ENCODE assay signal across 14 cellular contexts in genomic region chr1:187634940-187635339, GRCh38.
"Had no signal": no experiment of that assay in that cellular context is flagged by ENCODE, and none has a peak within 500 bp of the region (broad histone marks: within the 10 kb centered on the region; RNA-seq: fewer than 3 reads in every experiment).

No MANE protein-coding gene starts in this region.

- H3K27ac ChIP-seq: coronary artery, foreskin keratinocyte, upper lobe of left lung had no signal

- H3K27ac Mint-ChIP-seq: activated CD4-positive, alpha-beta T cell treated with anti-CD3 and anti-CD28 coated beads, Interleukin-2, amount 10 ng/mL, durations not matched to agents 7 days and 5 days; activated naive CD4-positive, alpha-beta T cell treated with anti-CD3 and anti-CD28 coated beads, Interleukin-2, amount 10 ng/mL, durations not matched to agents 7 days and 5 days; activated T-helper 2 cell treated with anti-CD3 and anti-CD28 coated beads, Interferon-gamma antibody, Interleukin-2, Interleukin-4, amounts not matched to agents 10 μg/mL and 5 μg/mL and 100 μg/mL, durations not matched to agents 14 hours and 24 hours and 36 hours; naive thymus-derived CD4-positive, alpha-beta T cell had no signal

- H3K27me3 ChIP-seq: foreskin keratinocyte, upper lobe of left lung had no signal

- H3K4me3 Mint-ChIP-seq: activated CD4-positive, alpha-beta T cell treated with anti-CD3 and anti-CD28 coated beads, Interleukin-2, amount 10 ng/mL, durations not matched to agents 7 days and 5 days; activated naive CD4-positive, alpha-beta T cell treated with anti-CD3 and anti-CD28 coated beads, Interleukin-2, amount 10 ng/mL, durations not matched to agents 7 days and 5 days; naive thymus-derived CD4-positive, alpha-beta T cell had no signal

- H3K36me3 ChIP-seq: upper lobe of left lung had no signal

- H3K4me1 Mint-ChIP-seq: activated CD4-positive, alpha-beta T cell treated with anti-CD3 and anti-CD28 coated beads, Interleukin-2, amount 10 ng/mL, durations not matched to agents 7 days and 5 days; activated naive CD4-positive, alpha-beta T cell treated with anti-CD3 and anti-CD28 coated beads, Interleukin-2, amount 10 ng/mL, durations not matched to agents 7 days and 5 days had no signal

- H3K4me3 ChIP-seq: coronary artery, upper lobe of left lung had no signal

- H3K36me3 Mint-ChIP-seq: activated naive CD4-positive, alpha-beta T cell treated with anti-CD3 and anti-CD28 coated beads, Interleukin-2, amount 10 ng/mL, durations not matched to agents 7 days and 5 days had no signal

- H3K4me1 ChIP-seq: foreskin keratinocyte, upper lobe of left lung had no signal

- DNase-seq: activated CD4-positive, alpha-beta T cell treated with anti-CD3 and anti-CD28 coated beads, Interleukin-2, amount 10 ng/mL, durations not matched to agents 7 days and 5 days; activated naive CD4-positive, alpha-beta T cell treated with anti-CD3 and anti-CD28 coated beads, Interleukin-2, amount 10 ng/mL, durations not matched to agents 7 days and 5 days; activated T-cell treated with anti-CD3 and anti-CD28 coated beads for 4 hours; central memory CD4-positive, alpha-beta T cell; effector CD4-positive, alpha-beta T cell; foreskin keratinocyte; left colon; naive thymus-derived CD4-positive, alpha-beta T cell; stimulated activated CD4-positive, alpha-beta T cell treated with anti-CD3 and anti-CD28 coated beads, Interleukin-2, amount 100 ng/mL, for 24 hours; stimulated activated naive CD4-positive, alpha-beta T cell had no signal

- H3K27me3 Mint-ChIP-seq: activated CD4-positive, alpha-beta T cell treated with anti-CD3 and anti-CD28 coated beads, Interleukin-2, amount 10 ng/mL, durations not matched to agents 7 days and 5 days; activated naive CD4-positive, alpha-beta T cell treated with anti-CD3 and anti-CD28 coated beads, Interleukin-2, amount 10 ng/mL, durations not matched to agents 7 days and 5 days; naive thymus-derived CD4-positive, alpha-beta T cell had no signal

- ATAC-seq: foreskin keratinocyte; left colon; naive thymus-derived CD4-positive, alpha-beta T cell; sciatic nerve had no signal
